Comparison of ENCODE assay signal across 1 cellular context in the genomic region with DNA sequence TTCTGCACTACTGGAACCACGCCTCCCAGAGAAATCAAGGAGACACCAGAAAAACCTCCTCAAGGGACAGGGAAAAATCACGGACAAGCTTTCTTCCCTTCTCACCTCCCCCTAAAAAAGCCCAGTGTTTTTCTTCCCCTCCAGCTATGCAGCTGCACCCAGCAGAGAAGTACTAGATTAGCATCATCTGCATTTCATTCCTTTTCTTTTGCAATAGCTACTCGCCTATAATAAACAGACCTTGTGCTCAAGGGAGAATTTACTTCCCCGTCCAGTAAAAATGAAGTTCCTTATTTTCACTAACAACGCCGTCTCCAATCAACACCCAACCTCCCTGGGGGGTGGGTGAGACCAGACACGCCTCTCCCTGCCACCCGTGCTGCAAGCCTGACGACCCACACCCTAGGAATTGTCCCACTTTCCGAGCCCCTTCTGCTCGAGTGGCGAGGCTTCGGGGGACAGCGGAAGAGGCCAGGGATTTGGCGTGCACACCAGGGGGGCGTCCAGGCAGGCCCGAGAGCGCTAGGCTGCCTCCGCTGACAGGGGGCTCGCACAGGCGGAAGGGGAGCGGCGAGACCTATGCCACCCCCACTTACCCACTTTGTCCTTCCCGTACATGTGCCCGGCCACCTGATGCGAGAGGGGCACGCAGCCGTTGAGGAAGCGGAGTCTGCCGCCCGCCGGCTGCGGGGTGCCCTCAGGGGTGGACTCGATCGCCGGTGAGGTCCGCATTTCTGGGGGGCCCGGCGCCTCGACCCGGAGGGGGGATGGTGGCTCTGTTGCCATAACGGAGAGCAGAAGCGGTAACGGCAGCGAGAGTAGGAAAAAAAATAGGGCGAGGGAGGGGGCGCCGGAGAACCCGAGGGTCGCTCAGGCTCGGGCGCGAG.
A peak's percentile ranks its signal among the peaks of the same experiment; 100 is the strongest.
TF ChIP-seq lines count a peak whose summit lies in the region.

No MANE protein-coding gene starts in this region.

TF ChIP-seq in HepG2, 621 proteins besides CTCF, POLR2A, EP300 and RAD21 (continued from another document):
- TF ChIP-seq IKZF4 (CRISPR knock-in tag; IDR thresholded peaks at IDR 0.05; ENCODE audit: borderline replicate concordance, low read depth, not compliant biosample characterization) (no peak), MAFK (conservative IDR thresholded peaks at IDR 0.05 in 1 of 2, IDR thresholded peaks at IDR 0.05 in 1 of 2; ENCODE audit: low read length in 2 of 2) (no peak), PLSCR1 (CRISPR knock-in tag; IDR thresholded peaks at IDR 0.05; ENCODE audit: borderline replicate concordance) (no peak), ZNF577 (CRISPR knock-in tag; IDR thresholded peaks at IDR 0.05; ENCODE audit: borderline replicate concordance, low read depth) (no peak), KLF9 (CRISPR knock-in tag; IDR thresholded peaks at IDR 0.05; ENCODE audit: low read depth) (0 out of 2 replicates have a peak, but pooled peaks have one; percentile 22), ZNF446 (CRISPR knock-in tag; IDR thresholded peaks at IDR 0.05) (peak; percentile 31; the same call in 1 of the 2 replicates)
